In genomic region chr13:113121928-113122420, GRCh38 we compare ENCODE assay signal across 20 cellular contexts. TPM values are rescaled to one million over a fixed set of nuclear protein-coding genes. Genes with fewer than 3 reads are reported as not detected.
DNase-seq lines count a peak whose midpoint lies in the region; ATAC-seq and TF ChIP-seq lines count a peak whose summit lies in the region.
"Had no signal": no experiment of that assay in that cellular context is flagged by ENCODE, and none has a peak within 500 bp of the region (broad histone marks: within the 10 kb centered on the region; RNA-seq: fewer than 3 reads in every experiment).

No MANE protein-coding gene starts in this region.

- H3K27me3 ChIP-seq in adipocyte (replicated peaks; ENCODE audit: control insufficient read depth, insufficient read depth, low read length) (peaks cover 22% of the 10 kb centered on the region), gastroesophageal sphincter (peaks cover 21% of the 10 kb centered on the region), mucosa of rectum (ENCODE audit: control insufficient read depth in 2 of 2, insufficient read depth in 2 of 2, low read length in 2 of 2) (peaks cover 0 to 2% of the 10 kb centered on the region in 2 donors), tibial artery (no peaks in the 10 kb centered on the region)
- H3K27me3 ChIP-seq: body of pancreas had no signal

- H3K9me3 ChIP-seq in adipocyte (ENCODE audit: control insufficient read depth, low read length) (no peaks in the 10 kb centered on the region), gastroesophageal sphincter (no peaks in the 10 kb centered on the region), mucosa of rectum (ENCODE audit: control insufficient read depth in 2 of 2, low read length in 2 of 2) (no peaks in the 10 kb centered on the region), tibial artery (no peaks in the 10 kb centered on the region)
- H3K9me3 ChIP-seq: body of pancreas had no signal

- TF ChIP-seq CTCF in gastroesophageal sphincter (IDR thresholded peaks at IDR 0.05) (no peak), tibial artery (IDR thresholded peaks at IDR 0.05) (no peak)

- peak overlapping the region; percentile 53 for H3K4me3 ChIP-seq in adipocyte (ENCODE audit: low read length)
- peak overlapping the region in 1 of 2 donors; percentile 39 for H3K4me3 ChIP-seq in gastroesophageal sphincter
- H3K4me3 ChIP-seq in mucosa of rectum (ENCODE audit: low read length in 2 of 2): no peak overlapping the region
- peak overlapping the region in 1 of 2 donors; percentile 43 for H3K4me3 ChIP-seq in tibial artery
- H3K4me3 ChIP-seq: body of pancreas, K562, SK-N-MC had no signal

- WGBS in gastroesophageal sphincter (ENCODE audit: low coverage in 1 of 2), 2 donors: 70% methylated on average over 3 of the region's 13 CpGs; no CpG with 5 or more reads in 1 of the 2 donors

- DNase-seq in adipocyte (ENCODE audit: low read depth): no peak
- peak in 1 of 2 donors; percentile 59 for DNase-seq in tibial artery
- no peak for DNase-seq in DMS79 treated with DMSO at 0.1 percent for 48 hours (lab: John Stamatoyannopoulos, UW)
- no peak for DNase-seq in activated effector memory CD4-positive, alpha-beta T cell treated with anti-CD3 and anti-CD28 coated beads, Interleukin-2, amount 50 U/mL, for 16 hours
- no peak for DNase-seq in KBM-7
- no peak for DNase-seq in NCI-H2227 treated with DMSO at 0.1 percent for 48 hours (lab: John Stamatoyannopoulos, UW)
- DNase-seq: activated CD4-positive, alpha-beta T cell treated with anti-CD3 and anti-CD28 coated beads for 48 hours; activated naive CD4-positive, alpha-beta T cell treated with anti-CD3 and anti-CD28 coated beads, Interleukin-2, amount 50 U/mL, for 16 hours; GDM1; midbrain; NCI-H1048; stimulated activated CD4-positive, alpha-beta T cell treated with anti-CD3 and anti-CD28 coated beads, Interleukin-4, amount 100 ng/mL, for 1 hour had no signal

- ATAC-seq in gastroesophageal sphincter: peak; percentile 18

- TF ChIP-seq EP300 in gastroesophageal sphincter (IDR thresholded peaks at IDR 0.05): no peak

- no peak for TF ChIP-seq POLR2A in gastroesophageal sphincter (IDR thresholded peaks at IDR 0.05)

- in situ Hi-C loops in KBM-7 (cut with MboI; ENCODE audit: low pct_unique_long_range_greater_than_20kb, low sequenced_read_pairs): no loop called here

- H3K36me3 ChIP-seq in adipocyte (ENCODE audit: control insufficient read depth, insufficient read depth, low read length, severe bottlenecking) (no peaks in the 10 kb centered on the region), gastroesophageal sphincter (no peaks in the 10 kb centered on the region), mucosa of rectum (ENCODE audit: control insufficient read depth in 2 of 2, insufficient read depth in 2 of 2, low read length in 2 of 2) (no peaks in the 10 kb centered on the region), tibial artery (no peaks in the 10 kb centered on the region)

- intact Hi-C loops in tibial artery (cut with DNase I; ENCODE audit: low total_unique reads): no loop called here

- H3K9ac ChIP-seq in adipocyte (ENCODE audit: low read length) (peak overlapping the region; percentile 52), mucosa of rectum (ENCODE audit: low read depth in 1 of 2, low read length in 2 of 2) (no peak overlapping the region)

- H3K27ac ChIP-seq in gastroesophageal sphincter (peak overlapping the region in 3 of 4 donors; percentile 57 to 70 (median 69)), mucosa of rectum (ENCODE audit: low read depth in 2 of 2, low read length in 2 of 2) (peak overlapping the region; percentile 23 to 34), tibial artery (peak overlapping the region; percentile 52 to 62)
- H3K27ac ChIP-seq: HL-60, SK-N-MC had no signal

- H3K4me1 ChIP-seq in adipocyte (ENCODE audit: control insufficient read depth, insufficient read depth, low read length): peaks cover 10% of the 10 kb centered on the region
- peaks cover 0 to 23% (median 0%) of the 10 kb centered on the region in 3 donors for H3K4me1 ChIP-seq in gastroesophageal sphincter
- H3K4me1 ChIP-seq in mucosa of rectum (ENCODE audit: control insufficient read depth in 2 of 2, insufficient read depth in 2 of 2, low read length in 2 of 2): peaks cover 4 to 6% of the 10 kb centered on the region in 2 donors
- H3K4me1 ChIP-seq in tibial artery: peaks cover 0 to 9% (median 1%) of the 10 kb centered on the region in 4 donors

RNA-seq across cellular contexts. Expression of gene F10, which starts 0.6 kb away (rescaled TPM):
- 10 to 100 TPM in 2 of 4 donors, 1 to 10 TPM in 2; 6.9 to 51.7 (median 12.0) TPM for total RNA-seq in gastroesophageal sphincter
- total RNA-seq: B cell, Calu3 had no signal

RNA-seq across cellular contexts. Expression of gene F7, which starts 16.4 kb away (rescaled TPM):
- under 1 TPM in 2 of 4 donors, not detected in 2; 0.12 to 0.54 TPM for total RNA-seq in gastroesophageal sphincter
- total RNA-seq: B cell, body of pancreas, Calu3, K562 had no signal

RNA-seq across cellular contexts. Expression of gene PROZ, which starts 36.5 kb away (rescaled TPM):
- not detected for total RNA-seq in gastroesophageal sphincter
- total RNA-seq: B cell, body of pancreas, Calu3, K562 had no signal
